Comparison of ENCODE assay signal across 1 cellular context in the genomic region with DNA sequence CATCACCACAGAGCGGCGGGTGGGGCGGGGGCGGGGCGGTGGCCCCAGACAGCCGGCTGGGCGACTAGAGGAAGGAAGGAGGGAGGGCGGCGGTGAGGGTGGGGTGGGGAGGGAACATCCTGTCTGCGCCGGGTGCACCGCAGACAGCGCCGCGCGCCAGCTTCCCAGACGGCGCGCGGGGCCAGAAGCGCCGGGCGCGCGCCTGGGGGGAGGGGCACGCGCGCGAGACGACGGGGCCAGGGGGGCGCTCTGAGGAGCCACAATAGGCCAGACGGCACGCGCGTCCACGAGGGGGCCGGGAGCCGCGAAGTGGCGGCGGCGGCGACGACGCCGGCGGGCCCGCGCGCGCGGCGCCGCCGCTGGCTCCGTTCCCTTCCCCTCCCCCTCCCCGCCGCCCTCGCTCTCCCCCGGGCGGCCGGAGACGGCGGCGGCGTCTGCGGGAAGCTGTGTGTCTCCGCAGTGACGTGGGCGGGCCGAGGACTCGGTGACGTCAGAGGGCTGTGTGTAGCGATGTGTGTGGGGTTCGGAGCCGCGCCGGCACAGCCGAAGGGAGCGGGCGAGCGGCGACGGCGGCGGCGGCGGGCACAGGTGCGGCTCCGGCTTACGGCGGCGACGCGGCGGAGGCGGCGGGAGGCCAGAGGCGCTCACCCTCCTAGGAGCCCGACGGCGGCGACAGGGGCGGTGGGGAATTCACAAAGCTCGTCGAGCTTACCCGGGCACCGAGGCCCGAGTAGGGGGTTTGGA.
TF ChIP-seq lines count a peak whose summit lies in the region.

A gene with protein sequence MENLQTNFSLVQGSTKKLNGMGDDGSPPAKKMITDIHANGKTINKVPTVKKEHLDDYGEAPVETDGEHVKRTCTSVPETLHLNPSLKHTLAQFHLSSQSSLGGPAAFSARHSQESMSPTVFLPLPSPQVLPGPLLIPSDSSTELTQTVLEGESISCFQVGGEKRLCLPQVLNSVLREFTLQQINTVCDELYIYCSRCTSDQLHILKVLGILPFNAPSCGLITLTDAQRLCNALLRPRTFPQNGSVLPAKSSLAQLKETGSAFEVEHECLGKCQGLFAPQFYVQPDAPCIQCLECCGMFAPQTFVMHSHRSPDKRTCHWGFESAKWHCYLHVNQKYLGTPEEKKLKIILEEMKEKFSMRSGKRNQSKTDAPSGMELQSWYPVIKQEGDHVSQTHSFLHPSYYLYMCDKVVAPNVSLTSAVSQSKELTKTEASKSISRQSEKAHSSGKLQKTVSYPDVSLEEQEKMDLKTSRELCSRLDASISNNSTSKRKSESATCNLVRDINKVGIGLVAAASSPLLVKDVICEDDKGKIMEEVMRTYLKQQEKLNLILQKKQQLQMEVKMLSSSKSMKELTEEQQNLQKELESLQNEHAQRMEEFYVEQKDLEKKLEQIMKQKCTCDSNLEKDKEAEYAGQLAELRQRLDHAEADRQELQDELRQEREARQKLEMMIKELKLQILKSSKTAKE (plus strand): TSS at position 540 of the 744 bp plus-strand sequence. CDS start 2,617 bp downstream, outside the sequence.

TF ChIP-seq in SK-N-SH, 30 proteins besides CTCF, POLR2A, EP300 and RAD21 (continued from another document):
- TF ChIP-seq, protein P1, sequence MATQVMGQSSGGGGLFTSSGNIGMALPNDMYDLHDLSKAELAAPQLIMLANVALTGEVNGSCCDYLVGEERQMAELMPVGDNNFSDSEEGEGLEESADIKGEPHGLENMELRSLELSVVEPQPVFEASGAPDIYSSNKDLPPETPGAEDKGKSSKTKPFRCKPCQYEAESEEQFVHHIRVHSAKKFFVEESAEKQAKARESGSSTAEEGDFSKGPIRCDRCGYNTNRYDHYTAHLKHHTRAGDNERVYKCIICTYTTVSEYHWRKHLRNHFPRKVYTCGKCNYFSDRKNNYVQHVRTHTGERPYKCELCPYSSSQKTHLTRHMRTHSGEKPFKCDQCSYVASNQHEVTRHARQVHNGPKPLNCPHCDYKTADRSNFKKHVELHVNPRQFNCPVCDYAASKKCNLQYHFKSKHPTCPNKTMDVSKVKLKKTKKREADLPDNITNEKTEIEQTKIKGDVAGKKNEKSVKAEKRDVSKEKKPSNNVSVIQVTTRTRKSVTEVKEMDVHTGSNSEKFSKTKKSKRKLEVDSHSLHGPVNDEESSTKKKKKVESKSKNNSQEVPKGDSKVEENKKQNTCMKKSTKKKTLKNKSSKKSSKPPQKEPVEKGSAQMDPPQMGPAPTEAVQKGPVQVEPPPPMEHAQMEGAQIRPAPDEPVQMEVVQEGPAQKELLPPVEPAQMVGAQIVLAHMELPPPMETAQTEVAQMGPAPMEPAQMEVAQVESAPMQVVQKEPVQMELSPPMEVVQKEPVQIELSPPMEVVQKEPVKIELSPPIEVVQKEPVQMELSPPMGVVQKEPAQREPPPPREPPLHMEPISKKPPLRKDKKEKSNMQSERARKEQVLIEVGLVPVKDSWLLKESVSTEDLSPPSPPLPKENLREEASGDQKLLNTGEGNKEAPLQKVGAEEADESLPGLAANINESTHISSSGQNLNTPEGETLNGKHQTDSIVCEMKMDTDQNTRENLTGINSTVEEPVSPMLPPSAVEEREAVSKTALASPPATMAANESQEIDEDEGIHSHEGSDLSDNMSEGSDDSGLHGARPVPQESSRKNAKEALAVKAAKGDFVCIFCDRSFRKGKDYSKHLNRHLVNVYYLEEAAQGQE (IDR thresholded peaks at IDR 0.05; ENCODE audit: low read depth, low read length) = no peak; the same call in 1 of the 2 replicates
- no peak for TF ChIP-seq FOXJ3 (CRISPR knock-in tag; IDR thresholded peaks at IDR 0.05)
- 0 out of 2 replicates have a peak, but pooled peaks have one; percentile 13 for TF ChIP-seq MXI1 (IDR thresholded peaks at IDR 0.05; ENCODE audit: low read depth, low read length)
- TF ChIP-seq, protein P2, sequence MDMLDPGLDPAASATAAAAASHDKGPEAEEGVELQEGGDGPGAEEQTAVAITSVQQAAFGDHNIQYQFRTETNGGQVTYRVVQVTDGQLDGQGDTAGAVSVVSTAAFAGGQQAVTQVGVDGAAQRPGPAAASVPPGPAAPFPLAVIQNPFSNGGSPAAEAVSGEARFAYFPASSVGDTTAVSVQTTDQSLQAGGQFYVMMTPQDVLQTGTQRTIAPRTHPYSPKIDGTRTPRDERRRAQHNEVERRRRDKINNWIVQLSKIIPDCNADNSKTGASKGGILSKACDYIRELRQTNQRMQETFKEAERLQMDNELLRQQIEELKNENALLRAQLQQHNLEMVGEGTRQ (IDR thresholded peaks at IDR 0.05; ENCODE audit: borderline replicate concordance, low read depth, low read length) = no peak
- TF ChIP-seq, protein P3, sequence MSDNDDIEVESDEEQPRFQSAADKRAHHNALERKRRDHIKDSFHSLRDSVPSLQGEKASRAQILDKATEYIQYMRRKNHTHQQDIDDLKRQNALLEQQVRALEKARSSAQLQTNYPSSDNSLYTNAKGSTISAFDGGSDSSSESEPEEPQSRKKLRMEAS (IDR thresholded peaks at IDR 0.05; ENCODE audit: low read depth) = no peak
- TF ChIP-seq EZH2phosphoT487 (IDR thresholded peaks at IDR 0.05; ENCODE audit: borderline replicate concordance, low read depth) = no peak
- TF ChIP-seq SIN3A (IDR thresholded peaks at IDR 0.05; ENCODE audit: borderline replicate concordance, low read depth, low read length) = peak; percentile 43; the same call in 1 of the 2 replicates
- TF ChIP-seq RXRA (IDR thresholded peaks at IDR 0.05; ENCODE audit: borderline replicate concordance, low read depth) = no peak
- TF ChIP-seq, protein P4, sequence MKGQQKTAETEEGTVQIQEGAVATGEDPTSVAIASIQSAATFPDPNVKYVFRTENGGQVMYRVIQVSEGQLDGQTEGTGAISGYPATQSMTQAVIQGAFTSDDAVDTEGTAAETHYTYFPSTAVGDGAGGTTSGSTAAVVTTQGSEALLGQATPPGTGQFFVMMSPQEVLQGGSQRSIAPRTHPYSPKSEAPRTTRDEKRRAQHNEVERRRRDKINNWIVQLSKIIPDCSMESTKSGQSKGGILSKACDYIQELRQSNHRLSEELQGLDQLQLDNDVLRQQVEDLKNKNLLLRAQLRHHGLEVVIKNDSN (IDR thresholded peaks at IDR 0.05; ENCODE audit: borderline replicate concordance, low read depth) = no peak
- no peak; the same call in 1 of the 2 replicates for TF ChIP-seq GABPA (IDR thresholded peaks at IDR 0.05; ENCODE audit: low read depth)
- no peak; the same call in 1 of the 2 replicates for TF ChIP-seq TCF12 (IDR thresholded peaks at IDR 0.05)
- TF ChIP-seq MEF2A (IDR thresholded peaks at IDR 0.05; ENCODE audit: borderline replicate concordance, low read depth) = no peak
- TF ChIP-seq NFIC (IDR thresholded peaks at IDR 0.05; ENCODE audit: borderline replicate concordance) = peak; percentile 62; the same call in 1 of the 2 replicates
- peak; percentile 39; the same call in 1 of the 2 replicates for TF ChIP-seq NRF1 (IDR thresholded peaks at IDR 0.05; ENCODE audit: low read depth, low read length)
- TF ChIP-seq CHD2 (IDR thresholded peaks at IDR 0.05; ENCODE audit: low read length, partially characterized antibody) = peak; percentile 73
- TF ChIP-seq, protein P5, sequence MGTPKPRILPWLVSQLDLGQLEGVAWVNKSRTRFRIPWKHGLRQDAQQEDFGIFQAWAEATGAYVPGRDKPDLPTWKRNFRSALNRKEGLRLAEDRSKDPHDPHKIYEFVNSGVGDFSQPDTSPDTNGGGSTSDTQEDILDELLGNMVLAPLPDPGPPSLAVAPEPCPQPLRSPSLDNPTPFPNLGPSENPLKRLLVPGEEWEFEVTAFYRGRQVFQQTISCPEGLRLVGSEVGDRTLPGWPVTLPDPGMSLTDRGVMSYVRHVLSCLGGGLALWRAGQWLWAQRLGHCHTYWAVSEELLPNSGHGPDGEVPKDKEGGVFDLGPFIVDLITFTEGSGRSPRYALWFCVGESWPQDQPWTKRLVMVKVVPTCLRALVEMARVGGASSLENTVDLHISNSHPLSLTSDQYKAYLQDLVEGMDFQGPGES (IDR thresholded peaks at IDR 0.05; ENCODE audit: low read depth, low read length) = no peak
- peak; percentile 64; the same call in 1 of the 2 replicates for TF ChIP-seq TAF1 (IDR thresholded peaks at IDR 0.05; ENCODE audit: borderline replicate concordance, low read depth, low read length)
- TF ChIP-seq RFX5 (IDR thresholded peaks at IDR 0.05; ENCODE audit: low read length) = no peak
- TF ChIP-seq JUND (IDR thresholded peaks at IDR 0.05) = no peak
- TF ChIP-seq FOXM1 (IDR thresholded peaks at IDR 0.05; ENCODE audit: low read depth) = no peak
- no peak for TF ChIP-seq YY1 (IDR thresholded peaks at IDR 0.05; ENCODE audit: low read depth)
